8 cellular contexts compared by ENCODE assay signal in genomic region chr10:114631678-114632417, GRCh38. TPM values are rescaled to one million over a fixed set of nuclear protein-coding genes. Genes with fewer than 3 reads are reported as not detected.
DNase-seq lines count a peak whose midpoint lies in the region; ATAC-seq and TF ChIP-seq lines count a peak whose summit lies in the region.

No MANE protein-coding gene starts in this region.

- peaks cover 32% of the 10 kb centered on the region for H3K4me1 Mint-ChIP-seq in nephron progenitor cell

- peaks cover 15% of the 10 kb centered on the region for H4K20me1 ChIP-seq in IMR-90 (ENCODE audit: insufficient read depth, low read length)

- H3K36me3 Mint-ChIP-seq in nephron progenitor cell (ENCODE audit: low read depth), result no peaks in the 10 kb centered on the region

- peak overlapping the region; percentile 33; the same call in 1 of the 3 replicates for H2BK15ac ChIP-seq in IMR-90 (ENCODE audit: low read depth, low read length)

- peak overlapping the region; percentile 69 for H3K9ac ChIP-seq in IMR-90 (ENCODE audit: low read depth, low read length)

- 1% methylated on average over 11 of the region's 53 CpGs; no CpG with 5 or more reads in 1 of the 2 experiments for WGBS in IMR-90 (ENCODE audit: extremely low coverage in 2 of 2, insufficient read length in 1 of 2), 2 experiments

- peaks cover 5% of the 10 kb centered on the region; the same call in 1 of the 2 replicates for H3K27me3 ChIP-seq in IMR-90 (ENCODE audit: control insufficient read depth, insufficient read depth, low read length)

- CTCF ChIA-PET in IMR-90 (lab: Yijun Ruan, JAX), result interaction anchor here (0.8 to 1.6 kb wide), 3 partner anchors 18 to 328 kb away, joined by 3 to 4 read pairs (median 3); no protein-coding TSS in a partner anchor

- no peaks in the 10 kb centered on the region for H3K9me3 Mint-ChIP-seq in nephron progenitor cell

- H3K79me1 ChIP-seq in IMR-90 (ENCODE audit: low read depth in 1 of 2, low read length in 2 of 2), result peaks cover 0 to 4% of the 10 kb centered on the region in 2 experiments; a peak in 1 of 4 replicates

- ATAC-seq in GM21423 (IDR thresholded peaks at IDR 0.05; ENCODE audit: unreplicated experiment) (peak; percentile 62), IMR-90 (ENCODE audit: low read depth) (peak; percentile 35)

- DNase-seq in EL, result peak; percentile 59
- no peak for DNase-seq in IMR-90
- peak; percentile 15 for DNase-seq in activated T-cell treated with anti-CD3 and anti-CD28 coated beads for 48 hours (ENCODE audit: low read depth)
- no peak for DNase-seq in fibroblast of pulmonary artery (ENCODE audit: low read depth)
- peak; percentile 71 for DNase-seq in nephron progenitor cell
- no peak for DNase-seq in NCI-H2081 treated with DMSO at 0.1 percent for 48 hours (lab: John Stamatoyannopoulos, UW)
- no peak for DNase-seq in DMS153 (lab: John Stamatoyannopoulos, UW)

- H2BK20ac ChIP-seq in IMR-90 (ENCODE audit: low read depth, low read length), result peak overlapping the region; percentile 30; the same call in 1 of the 2 replicates

- peak overlapping the region; percentile 66 for H3K4me3 ChIP-seq in IMR-90 (ENCODE audit: insufficient read depth, low read depth, low read length)
- H3K4me3 ChIP-seq in fibroblast of pulmonary artery (replicated peaks; ENCODE audit: low read depth, low read length), result peak overlapping the region; percentile 56

- dilution Hi-C loops in IMR-90 (cut with HindIII; ENCODE audit: low sequenced_read_pairs, unreplicated experiment), result no loop called here

- POLR2A ChIA-PET in IMR-90 (lab: Charles Lee; ENCODE audit: unreplicated experiment), result interaction anchor here (0.6 kb wide), 2 partner anchors 84 to 265 kb away, joined by 4 read pairs; no protein-coding TSS in a partner anchor

- H3K4ac ChIP-seq in IMR-90 (ENCODE audit: low read depth, low read length), result peak overlapping the region; percentile 1; the same call in 1 of the 2 replicates

- peak overlapping the region; percentile 3; the same call in 1 of the 2 replicates for H3K27ac ChIP-seq in IMR-90 (ENCODE audit: insufficient read depth, low read length)

- in situ Hi-C loops in IMR-90 (cut with MboI; ENCODE audit: low sequenced_read_pairs), result no loop called here

- H4K91ac ChIP-seq in IMR-90 (ENCODE audit: insufficient read depth, low read depth, low read length), result no peak overlapping the region

- TF ChIP-seq RAD21 in IMR-90 (IDR thresholded peaks at IDR 0.05; ENCODE audit: low read length), result no peak

- peaks cover 59% of the 10 kb centered on the region for H3K27me3 Mint-ChIP-seq in nephron progenitor cell (ENCODE audit: low read depth, poor library complexity)

- H3K4me2 ChIP-seq in IMR-90 (ENCODE audit: low read depth, low read length), result peak overlapping the region; percentile 97

- H2AK9ac ChIP-seq in IMR-90 (replicated peaks; ENCODE audit: low read depth, low read length, poor library complexity), result no peak overlapping the region

- TF ChIP-seq POLR2A in IMR-90 (IDR thresholded peaks at IDR 0.05; ENCODE audit: low read depth, low read length), result no peak

- H2BK120ac ChIP-seq in IMR-90 (ENCODE audit: low read depth, low read length), result peak overlapping the region; percentile 70

- peaks cover 10% of the 10 kb centered on the region for H3K9me1 ChIP-seq in IMR-90 (ENCODE audit: insufficient read depth, low read length)

- peak overlapping the region; percentile 30; the same call in 1 of the 2 replicates for H3K14ac ChIP-seq in IMR-90 (replicated peaks; ENCODE audit: low read depth, low read length)

- H3K4me1 ChIP-seq in IMR-90 (ENCODE audit: control insufficient read depth, insufficient read depth, low read length), result peaks cover 13% of the 10 kb centered on the region

- H3K9me3 ChIP-seq in IMR-90 (ENCODE audit: control insufficient read depth, insufficient read depth, low read length), result no peaks in the 10 kb centered on the region

- H3K4me3 Mint-ChIP-seq in nephron progenitor cell, result peak overlapping the region; percentile 86

- TF ChIP-seq CTCF in IMR-90 (conservative IDR thresholded peaks at IDR 0.05; ENCODE audit: low read depth, low read length) (no peak), fibroblast of pulmonary artery (IDR thresholded peaks at IDR 0.05; ENCODE audit: low read length, missing control alignments) (no peak), nephron progenitor cell (IDR thresholded peaks at IDR 0.05) (no peak)

- H3K18ac ChIP-seq in IMR-90 (ENCODE audit: low read depth, low read length), result peak overlapping the region; percentile 21; the same call in 1 of the 2 replicates

- H2AK5ac ChIP-seq in IMR-90 (ENCODE audit: low read depth, low read length), result no peak overlapping the region

- no TSS peak for BruUV-seq in IMR-90 (replicated peaks; lab: Mats Ljungman, UMichigan)

- peak overlapping the region; percentile 79 for H2AFZ ChIP-seq in IMR-90 (replicated peaks; ENCODE audit: low read length, poor library complexity)

- H4K8ac ChIP-seq in IMR-90 (ENCODE audit: low read depth in 2 of 2, low read length in 2 of 2), result peak overlapping the region in 1 of 2 experiments; percentile 20; a peak in 1 of 4 replicates

- intact Hi-C loops in IMR-90 (cut with micrococcal nuclease), result loop anchor here (1.0 to 10.0 kb wide), 5 partner anchors 8 to 327 kb away; no protein-coding TSS in a partner anchor

- peak overlapping the region; percentile 75 for H3K23ac ChIP-seq in IMR-90 (ENCODE audit: low read depth, low read length)

- no peak overlapping the region for H4K5ac ChIP-seq in IMR-90 (ENCODE audit: low read depth, low read length)

- no peak overlapping the region for H3K27ac Mint-ChIP-seq in nephron progenitor cell

- H2BK5ac ChIP-seq in IMR-90 (ENCODE audit: low read depth, low read length, poor library complexity, severe bottlenecking), result no peak overlapping the region

- no peak overlapping the region; the same call in 1 of the 2 replicates for H3K56ac ChIP-seq in IMR-90 (ENCODE audit: extremely low read depth, insufficient read depth, low read length)

- H3K36me3 ChIP-seq in IMR-90 (ENCODE audit: control insufficient read depth, insufficient read depth, low read length), result no peaks in the 10 kb centered on the region

TF ChIP-seq in IMR-90, 13 proteins besides CTCF, POLR2A, EP300 and RAD21:
- no peak for TF ChIP-seq FOS (IDR thresholded peaks at IDR 0.05; ENCODE audit: low read depth, low read length)
- TF ChIP-seq SMC3 (IDR thresholded peaks at IDR 0.05; ENCODE audit: low read depth, low read length), result no peak
- TF ChIP-seq NFE2L2 (IDR thresholded peaks at IDR 0.05; ENCODE audit: low read depth, low read length), result no peak
- no peak for TF ChIP-seq CEBPB (IDR thresholded peaks at IDR 0.05; ENCODE audit: low read depth, low read length)
- TF ChIP-seq USF2 (IDR thresholded peaks at IDR 0.05; ENCODE audit: low read depth, low read length), result no peak
- no peak for TF ChIP-seq RFX5 (IDR thresholded peaks at IDR 0.05; ENCODE audit: low read depth, low read length)
- no peak for TF ChIP-seq MAFK (IDR thresholded peaks at IDR 0.05; ENCODE audit: low read depth, low read length)
- TF ChIP-seq BHLHE40 (IDR thresholded peaks at IDR 0.05; ENCODE audit: low read depth, low read length), result no peak
- TF ChIP-seq MXI1 (IDR thresholded peaks at IDR 0.05; ENCODE audit: borderline replicate concordance, low read depth, low read length), result no peak
- TF ChIP-seq RCOR1 (IDR thresholded peaks at IDR 0.05; ENCODE audit: insufficient replicate concordance, low read length), result no peak
- TF ChIP-seq ELK1 (IDR thresholded peaks at IDR 0.05; ENCODE audit: borderline replicate concordance, low read depth, low read length), result no peak
- TF ChIP-seq MAZ (IDR thresholded peaks at IDR 0.05; ENCODE audit: borderline replicate concordance, low read depth, low read length), result no peak
- no peak for TF ChIP-seq CHD1 (IDR thresholded peaks at IDR 0.05; ENCODE audit: low read depth, low read length)

RNA-seq across cellular contexts. Expression of gene ABLIM1, which starts 26.2 kb away (rescaled TPM):
- total RNA-seq in IMR-90 (2012; rRNA removed), result 9.9 and 11.1 TPM in 2 replicates
- 7.7 and 8.1 TPM in 2 replicates for polyA plus RNA-seq in IMR-90 (2012; rRNA removed)
- 2.7 and 6.9 TPM in 2 replicates for polyA plus RNA-seq in IMR-90 (2012; cell fraction: cytosol; rRNA removed)
- 10.3 and 22.7 TPM in 2 replicates for polyA plus RNA-seq in IMR-90 (2012; cell fraction: nucleus; rRNA removed; ENCODE audit: low replicate concordance)

Comparison
In these comparisons a context has a peak if more than half of its experiments do, and no peak if none do; other contexts are left out.
1. DNase-seq: peak in EL (single experiment), activated T-cell treated with anti-CD3 and anti-CD28 coated beads for 48 hours (single experiment) and nephron progenitor cell (single experiment); none in IMR-90 (single experiment), fibroblast of pulmonary artery (single experiment), NCI-H2081 treated with DMSO at 0.1 percent for 48 hours (single experiment) and DMS153 (single experiment).